Comparison of ENCODE assay signal across 27 cellular contexts in genomic region chr20:9024596-9024995, GRCh38. TPM values are rescaled to one million over a fixed set of nuclear protein-coding genes. Genes with fewer than 3 reads are reported as not detected.
"Had no signal": no experiment of that assay in that cellular context is flagged by ENCODE, and none has a peak within 500 bp of the region (broad histone marks: within the 10 kb centered on the region; RNA-seq: fewer than 3 reads in every experiment).

No MANE protein-coding gene starts in this region.

- DNase-seq: naive thymus-derived CD8-positive, alpha-beta T cell; nephron progenitor cell; nucleus accumbens; pancreas; psoas muscle; right cardiac atrium; right lobe of liver; sigmoid colon; small intestine; stimulated activated CD4-positive, alpha-beta T cell treated with anti-CD3 and anti-CD28 coated beads, Interleukin-15, amount 100 ng/mL, for 24 hours; stimulated activated CD4-positive, alpha-beta T cell treated with anti-CD3 and anti-CD28 coated beads, Interleukin-2, amount 100 ng/mL, for 24 hours; stimulated activated CD4-positive, alpha-beta T cell treated with anti-CD3 and anti-CD28 coated beads, Interleukin-2, amount 100 ng/mL, for 48 hours; stimulated activated CD4-positive, alpha-beta T cell treated with anti-CD3 and anti-CD28 coated beads, Interleukin-4, amount 100 ng/mL, for 4 hours; stimulated activated CD8-positive, alpha-beta memory T cell treated with anti-CD3 and anti-CD28 coated beads, Interleukin-4, amount 100 ng/mL, for 48 hours; stimulated activated naive CD4-positive, alpha-beta T cell; stimulated activated naive CD8-positive, alpha-beta T cell treated with anti-CD3 and anti-CD28 coated beads, Interleukin-15, amount 100 ng/mL, for 72 hours; stimulated activated naive CD8-positive, alpha-beta T cell treated with anti-CD3 and anti-CD28 coated beads, Interleukin-15, Interleukin-2, amounts not matched to agents 100 U/mL and 50 U/mL, for 24 hours; substantia nigra; testis; tibial artery; transverse colon; upper lobe of right lung; uterus had no signal

- H3K36me3 ChIP-seq: neutrophil, pancreas, right lobe of liver, sigmoid colon, suprapubic skin, tibial artery, transverse colon, upper lobe of right lung, uterus had no signal

- FAIRE-seq: pancreas, small intestine had no signal

- H3K4me1 ChIP-seq: pancreas, psoas muscle, right lobe of liver, sigmoid colon, suprapubic skin, transverse colon, upper lobe of right lung, uterus had no signal

- H3K27me3 ChIP-seq: neutrophil, pancreas, right lobe of liver, sigmoid colon, suprapubic skin, testis, tibial artery, transverse colon, upper lobe of right lung, uterus had no signal

- H3K4me3 ChIP-seq: pancreas, psoas muscle, right lobe of liver, sigmoid colon, suprapubic skin, testis, tibial artery, transverse colon, upper lobe of right lung, uterus had no signal

- H3K27ac ChIP-seq: neutrophil, pancreas, psoas muscle, right lobe of liver, sigmoid colon, suprapubic skin, testis, tibial artery, transverse colon, upper lobe of right lung, uterus had no signal

- ATAC-seq: naive thymus-derived CD8-positive, alpha-beta T cell; natural killer cell treated with Interleukin-12 subunit alpha and Interleukin-12 subunit beta and Interleukin-15 and Interleukin-18, amount 100 ng/mL, for 72 hours; pancreas; psoas muscle; right cardiac atrium; right lobe of liver; stimulated activated memory B cell treated with anti-CD40 and anti-IgM and Interleukin-4, amounts not matched to agents 10 μg/mL and 1 μg/mL and 100 μg/mL, for 72 hours; stimulated activated naive CD8-positive, alpha-beta T cell treated with anti-CD3 and anti-CD28 coated beads, Interleukin-15, amount 100 ng/mL, for 72 hours; stimulated activated naive CD8-positive, alpha-beta T cell treated with anti-CD3 and anti-CD28 coated beads, Interleukin-15, Interleukin-2, amounts not matched to agents 100 U/mL and 50 U/mL, for 24 hours; upper lobe of right lung had no signal

- H3K9me3 ChIP-seq: neutrophil, pancreas, psoas muscle, right lobe of liver, sigmoid colon, suprapubic skin, testis, tibial artery, transverse colon, upper lobe of right lung, uterus had no signal

RNA-seq across cellular contexts. Expression of gene PLCB4, which starts 44.3 kb away (rescaled TPM):
- total RNA-seq: naive thymus-derived CD8-positive, alpha-beta T cell; natural killer cell treated with Interleukin-12 subunit alpha and Interleukin-12 subunit beta and Interleukin-15 and Interleukin-18, amount 100 ng/mL, for 72 hours had no signal
